Comparison of ENCODE assay signal across 11 cellular contexts in the genomic region with DNA sequence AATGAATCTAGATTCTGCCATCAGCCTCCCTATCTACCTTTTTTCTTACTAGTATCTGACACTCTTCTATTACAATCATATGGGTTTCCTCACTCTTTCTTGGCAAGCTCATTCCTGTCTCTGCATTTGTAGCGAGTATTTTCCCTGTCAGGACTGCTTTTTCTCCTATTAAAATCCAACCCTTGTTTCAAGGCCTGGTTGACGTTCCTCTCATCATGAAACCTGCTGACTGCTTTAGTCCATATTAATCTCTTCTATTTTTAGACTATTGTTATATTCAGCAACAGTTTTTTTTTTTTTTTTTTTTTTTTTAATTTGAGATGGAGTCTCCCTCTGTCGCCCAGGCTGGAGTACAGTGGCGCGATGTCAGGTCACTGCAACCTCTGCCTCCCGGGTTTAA. TPM values are rescaled to one million over a fixed set of nuclear protein-coding genes. Genes with fewer than 3 reads are reported as not detected.
DNase-seq lines count a peak whose midpoint lies in the region; ATAC-seq and TF ChIP-seq lines count a peak whose summit lies in the region.
"Had no signal": no experiment of that assay in that cellular context is flagged by ENCODE, and none has a peak within 500 bp of the region (broad histone marks: within the 10 kb centered on the region; RNA-seq: fewer than 3 reads in every experiment).

No MANE protein-coding gene starts in this region.

- H3K9ac ChIP-seq in SU-DHL-6 (ENCODE audit: low read length) (no peak overlapping the region), trophoblast cell (ENCODE audit: low read length) (no peak overlapping the region)

- H3K4me1 ChIP-seq in CD8-positive, alpha-beta T cell (ENCODE audit: insufficient read depth, low read length), result peaks cover 61% of the 10 kb centered on the region
- H3K4me1 ChIP-seq in esophagus squamous epithelium (peaks cover 12 to 58% (median 14%) of the 10 kb centered on the region in 3 donors), trophoblast cell (ENCODE audit: control insufficient read depth in 1 of 2, insufficient read depth in 2 of 2, low read length in 2 of 2) (peaks cover 0 to 11% of the 10 kb centered on the region in 2 experiments)

- no peaks in the 10 kb centered on the region for H3K79me1 ChIP-seq in trophoblast cell (ENCODE audit: low read length)

- H3K27ac ChIP-seq in CD8-positive, alpha-beta T cell (ENCODE audit: low read depth, low read length), result peak overlapping the region; percentile 24
- H3K27ac ChIP-seq in SU-DHL-6 (ENCODE audit: low read depth, low read length) (peak overlapping the region; percentile 29), esophagus squamous epithelium (peak overlapping the region in 3 of 4 donors; percentile 18 to 70 (median 40)), trophoblast cell (ENCODE audit: low read depth, low read length) (no peak overlapping the region)

- H3K4me3 Mint-ChIP-seq in CD8-positive, alpha-beta T cell, result peak overlapping the region; percentile 26
- H3K4me3 Mint-ChIP-seq: effector memory CD8-positive, alpha-beta T cell had no signal

- no peaks in the 10 kb centered on the region for H3K9me2 ChIP-seq in SU-DHL-6 (replicated peaks; ENCODE audit: insufficient read depth, low read length)

- H4K91ac ChIP-seq in trophoblast cell (ENCODE audit: low read depth, low read length), result no peak overlapping the region

- H2BK5ac ChIP-seq in trophoblast cell (ENCODE audit: low read depth, low read length, poor library complexity), result no peak overlapping the region

- no peak overlapping the region for H2AK5ac ChIP-seq in trophoblast cell (ENCODE audit: low read length)

- no peaks in the 10 kb centered on the region for H3K9me3 Mint-ChIP-seq in CD8-positive, alpha-beta T cell
- H3K9me3 Mint-ChIP-seq: effector memory CD8-positive, alpha-beta T cell had no signal

- no peak for TF ChIP-seq CTCF in CD8-positive, alpha-beta T cell (IDR thresholded peaks at IDR 0.05)
- TF ChIP-seq CTCF in SU-DHL-6 (IDR thresholded peaks at IDR 0.05; ENCODE audit: insufficient read depth, low read length, poor library complexity, severe bottlenecking) (no peak), esophagus squamous epithelium (IDR thresholded peaks at IDR 0.05) (no peak)

- H3F3A ChIP-seq in SU-DHL-6 (ENCODE audit: insufficient read depth), result peaks cover 12% of the 10 kb centered on the region; the same call in 1 of the 2 replicates

- intact Hi-C loops in CD8-positive, alpha-beta T cell (cut with DNase I, micrococcal nuclease), result no loop called here
- intact Hi-C loops in esophagus squamous epithelium (cut with DNase I), result no loop called here

- H3K14ac ChIP-seq in trophoblast cell (ENCODE audit: low read length), result no peak overlapping the region

- no peak for ATAC-seq in CD8-positive, alpha-beta T cell
- ATAC-seq in GM21515 (IDR thresholded peaks at IDR 0.05; ENCODE audit: unreplicated experiment) (no peak), GM19463 (IDR thresholded peaks at IDR 0.05; ENCODE audit: unreplicated experiment) (no peak)
- ATAC-seq: effector memory CD8-positive, alpha-beta T cell had no signal

- CTCF ChIA-PET in CD8-positive, alpha-beta T cell (lab: Charles Lee), result interaction anchor here (0.7 to 4.1 kb wide), 5 partner anchors 9 to 16 kb away, joined by 3 to 21 read pairs (median 3); partner anchors contain the start of gene DIP2B

- no peak overlapping the region for H4K8ac ChIP-seq in trophoblast cell (ENCODE audit: low read depth, low read length)

- H2BK120ac ChIP-seq in trophoblast cell (ENCODE audit: insufficient read depth, low read length, poor library complexity), result no peak overlapping the region

- H3K4me2 ChIP-seq in SU-DHL-6 (ENCODE audit: low read depth, low read length, poor library complexity, severe bottlenecking), result peak overlapping the region; percentile 28
- H3K4me2 ChIP-seq in trophoblast cell (ENCODE audit: low read length), result no peak overlapping the region

- H4K20me1 ChIP-seq in SU-DHL-6 (ENCODE audit: low read depth, low read length), result no peaks in the 10 kb centered on the region; the same call in 1 of the 2 replicates

- H3K4ac ChIP-seq in trophoblast cell (ENCODE audit: low read depth, low read length), result peak overlapping the region; percentile 69

- no peak for TF ChIP-seq POLR2A in esophagus squamous epithelium (IDR thresholded peaks at IDR 0.05)

- POLR2A ChIA-PET in CD8-positive, alpha-beta T cell (lab: Charles Lee), result interaction anchor here (0.8 to 2.4 kb wide), 4 partner anchors 11 to 761 kb away, joined by 5 to 17 read pairs (median 7); partner anchors contain the start of gene DIP2B

- no peak overlapping the region for H4K12ac ChIP-seq in trophoblast cell (ENCODE audit: low read depth, low read length)

- peak overlapping the region; percentile 93 for H3K27ac Mint-ChIP-seq in CD8-positive, alpha-beta T cell

- no peak for DNase-seq in CD8-positive, alpha-beta T cell
- DNase-seq in esophagus squamous epithelium (lab: John Stamatoyannopoulos, UW), result no peak
- DNase-seq in trophoblast cell, result no peak
- no peak for DNase-seq in SHP77 treated with DMSO at 0.1 percent for 48 hours (lab: John Stamatoyannopoulos, UW)
- no peak for DNase-seq in AG20443 (ENCODE audit: low spot score)
- DNase-seq: effector memory CD8-positive, alpha-beta T cell; KG1; NCI-H510A treated with DMSO at 0.1 percent for 48 hours had no signal

- no peaks in the 10 kb centered on the region for H3K27me3 ChIP-seq in CD8-positive, alpha-beta T cell (ENCODE audit: insufficient read depth, low read length)
- H3K27me3 ChIP-seq in SU-DHL-6 (ENCODE audit: low read length) (no peaks in the 10 kb centered on the region), esophagus squamous epithelium (no peaks in the 10 kb centered on the region), trophoblast cell (ENCODE audit: insufficient read depth, low read length) (no peaks in the 10 kb centered on the region)

- H3K36me3 ChIP-seq in CD8-positive, alpha-beta T cell (ENCODE audit: insufficient read depth, low read length), result no peaks in the 10 kb centered on the region
- H3K36me3 ChIP-seq in SU-DHL-6 (ENCODE audit: low read length), result no peaks in the 10 kb centered on the region
- no peaks in the 10 kb centered on the region for H3K36me3 ChIP-seq in esophagus squamous epithelium
- peaks cover 2 to 6% of the 10 kb centered on the region in 2 experiments for H3K36me3 ChIP-seq in trophoblast cell (ENCODE audit: control insufficient read depth in 1 of 2, insufficient read depth in 2 of 2, low read length in 2 of 2)

- H2BK12ac ChIP-seq in trophoblast cell (ENCODE audit: low read length), result no peak overlapping the region

- H2AFZ ChIP-seq in SU-DHL-6 (ENCODE audit: low read depth, low read length, severe bottlenecking) (no peak overlapping the region), trophoblast cell (ENCODE audit: insufficient read depth, low read length, poor library complexity) (no peak overlapping the region)

- H3K27me3 Mint-ChIP-seq in CD8-positive, alpha-beta T cell (ENCODE audit: low read depth), result no peaks in the 10 kb centered on the region
- H3K27me3 Mint-ChIP-seq: effector memory CD8-positive, alpha-beta T cell had no signal

- peaks cover 59% of the 10 kb centered on the region for H3K4me1 Mint-ChIP-seq in CD8-positive, alpha-beta T cell (ENCODE audit: low read depth)

- WGBS in esophagus squamous epithelium, 2 donors, result 19 to 61% methylated on average over 2 to 6 of the region's 6 CpGs
- WGBS in trophoblast cell (ENCODE audit: extremely low coverage, insufficient coverage, insufficient read length), result no CpG with 5 or more reads among the region's 6 CpGs

- H3K79me2 ChIP-seq in SU-DHL-6 (ENCODE audit: insufficient read depth, low read length) (peaks cover 49% of the 10 kb centered on the region), trophoblast cell (ENCODE audit: control insufficient read depth, insufficient read depth, low read length, poor library complexity) (peaks cover 21% of the 10 kb centered on the region)

- no peak overlapping the region for H3K23ac ChIP-seq in trophoblast cell (ENCODE audit: low read length)

- peaks cover 14% of the 10 kb centered on the region for H3K36me3 Mint-ChIP-seq in CD8-positive, alpha-beta T cell

- H3K9me3 ChIP-seq in CD8-positive, alpha-beta T cell (ENCODE audit: low read length), result no peaks in the 10 kb centered on the region
- no peaks in the 10 kb centered on the region for H3K9me3 ChIP-seq in SU-DHL-6 (ENCODE audit: insufficient read depth, low read length)
- no peaks in the 10 kb centered on the region for H3K9me3 ChIP-seq in esophagus squamous epithelium
- no peaks in the 10 kb centered on the region for H3K9me3 ChIP-seq in trophoblast cell (ENCODE audit: insufficient read depth, low read depth, low read length)

- no peak overlapping the region for H3K4me3 ChIP-seq in CD8-positive, alpha-beta T cell (ENCODE audit: low read depth, low read length)
- H3K4me3 ChIP-seq in SU-DHL-6 (ENCODE audit: insufficient read depth, low read length, poor library complexity, severe bottlenecking), result no peak overlapping the region
- no peak overlapping the region for H3K4me3 ChIP-seq in esophagus squamous epithelium
- no peak overlapping the region for H3K4me3 ChIP-seq in trophoblast cell (ENCODE audit: low read depth, low read length)

- H3K18ac ChIP-seq in trophoblast cell (ENCODE audit: low read length), result no peak overlapping the region

RNA-seq across cellular contexts. Expression of gene DIP2B, which starts 16.0 kb away (rescaled TPM):
- 10 to 100 TPM; 18.8 to 20.7 TPM for total RNA-seq in CD8-positive, alpha-beta T cell
- 10 to 100 TPM; 31.1 to 57.2 (median 46.5) TPM for total RNA-seq in esophagus squamous epithelium
- 33.2 and 33.7 TPM in 2 replicates for polyA plus RNA-seq in trophoblast cell (2013)
